In genomic region chr15:90248760-90249122, GRCh38 we compare ENCODE assay signal across 9 cellular contexts. TPM values are rescaled to one million over a fixed set of nuclear protein-coding genes. Genes with fewer than 3 reads are reported as not detected.
DNase-seq lines count a peak whose midpoint lies in the region; FAIRE-seq and TF ChIP-seq lines count a peak whose summit lies in the region.
"Had no signal": no experiment of that assay in that cellular context is flagged by ENCODE, and none has a peak within 500 bp of the region (broad histone marks: within the 10 kb centered on the region; RNA-seq: fewer than 3 reads in every experiment).

No MANE protein-coding gene starts in this region.

- no peak overlapping the region for H2BK5ac ChIP-seq in neuronal stem cell (ENCODE audit: low read length)

- no peak overlapping the region for H3K4ac ChIP-seq in neuronal stem cell (ENCODE audit: low read length)

- no peak overlapping the region for H3K14ac ChIP-seq in neuronal stem cell (ENCODE audit: low read length)

- DNase-seq in Caco-2 (peak in 1 of 2 experiments; percentile 6), RWPE1 (ENCODE audit: low spot score) (no peak), esophagus muscularis mucosa (ENCODE audit: extremely low spot score) (no peak), neuronal stem cell (ENCODE audit: low spot score) (no peak), RPMI8226 (no peak), middle frontal gyrus (ENCODE audit: extremely low spot score, low spot score) (no peak), GM12892 (ENCODE audit: insufficient read length) (no peak), NCI-H1417 treated with DMSO at 0.1 percent for 48 hours (lab: John Stamatoyannopoulos, UW) (no peak)

- no peak overlapping the region for H2BK120ac ChIP-seq in neuronal stem cell (ENCODE audit: low read depth, low read length)

- CTCF ChIA-PET in Caco-2 (lab: Charles Lee) (interaction anchor here (0.6 to 2.2 kb wide), 4 partner anchors 15 to 44 kb away, joined by 4 to 9 read pairs (median 8); partner anchors contain the start of genes CIB1 and GDPGP1), RWPE1 (lab: Yijun Ruan, JAX) (interaction anchor here (0.5 to 1.2 kb wide), 2 partner anchors 45 to 445 kb away, joined by 3 to 10 read pairs; no protein-coding TSS in a partner anchor)

- intact Hi-C loops in Caco-2 (cut with micrococcal nuclease; ENCODE audit: unreplicated experiment) = loop anchor here (1.0 kb wide), 1 partner anchor 15 kb away; the partner anchor contains the start of gene CIB1
- intact Hi-C loops in esophagus muscularis mucosa (cut with DNase I) = no loop called here

- TF ChIP-seq CTCF in Caco-2 (IDR thresholded peaks at IDR 0.05; ENCODE audit: insufficient read depth in 1 of 2, low read depth in 1 of 2, low read length in 1 of 2, severe bottlenecking in 1 of 2, unreplicated experiment in 1 of 2) = no peak
- no peak for TF ChIP-seq CTCF in RWPE1 (conservative IDR thresholded peaks at IDR 0.05; ENCODE audit: low read depth)
- no peak for TF ChIP-seq CTCF in esophagus muscularis mucosa (IDR thresholded peaks at IDR 0.05)

- no peak overlapping the region for H3K18ac ChIP-seq in neuronal stem cell (ENCODE audit: low read length)

- no peak overlapping the region for H3K9ac ChIP-seq in neuronal stem cell (ENCODE audit: low read depth, low read length, poor library complexity)

- no peak for TF ChIP-seq POLR2A in esophagus muscularis mucosa (IDR thresholded peaks at IDR 0.05; ENCODE audit: low read depth)
- TF ChIP-seq POLR2A in GM12892 (IDR thresholded peaks at IDR 0.05; ENCODE audit: low read depth, low read length) = no peak

- H3K4me1 Mint-ChIP-seq in Caco-2 (ENCODE audit: low read depth, unreplicated experiment) = peaks cover 6% of the 10 kb centered on the region

- H3K27ac ChIP-seq in RWPE1 = peak overlapping the region; percentile 50
- H3K27ac ChIP-seq in esophagus muscularis mucosa (replicated peaks in 1 of 4) = peak overlapping the region; percentile 10 to 63 (median 40)
- no peak overlapping the region for H3K27ac ChIP-seq in neuronal stem cell (replicated peaks; ENCODE audit: low read length)

- H4K91ac ChIP-seq in neuronal stem cell (ENCODE audit: low read depth, low read length, poor library complexity) = no peak overlapping the region

- H3K36me3 Mint-ChIP-seq in Caco-2 (ENCODE audit: insufficient read depth, unreplicated experiment) = peaks cover 5% of the 10 kb centered on the region

- H3K4me3 Mint-ChIP-seq in Caco-2 (ENCODE audit: unreplicated experiment) = peak overlapping the region; percentile 73

- H3K9me3 Mint-ChIP-seq in Caco-2 (ENCODE audit: unreplicated experiment) = no peaks in the 10 kb centered on the region

- H3K4me2 ChIP-seq in neuronal stem cell (ENCODE audit: insufficient read depth, low read length, poor library complexity, severe bottlenecking) = no peak overlapping the region

- H3K9me3 ChIP-seq in Caco-2 = no peaks in the 10 kb centered on the region
- H3K9me3 ChIP-seq in esophagus muscularis mucosa = no peaks in the 10 kb centered on the region
- peaks cover 0 to 2% of the 10 kb centered on the region in 2 donors for H3K9me3 ChIP-seq in neuronal stem cell (replicated peaks in 1 of 2; ENCODE audit: control insufficient read depth in 2 of 2, insufficient read depth in 1 of 2, low read depth in 1 of 2, low read length in 2 of 2)

- no peaks in the 10 kb centered on the region for H3K27me3 ChIP-seq in Caco-2 (replicated peaks; ENCODE audit: control insufficient read depth, insufficient read depth, low read length)
- H3K27me3 ChIP-seq in esophagus muscularis mucosa = no peaks in the 10 kb centered on the region
- peaks cover 0 to 3% (median 0%) of the 10 kb centered on the region in 3 experiments for H3K27me3 ChIP-seq in neuronal stem cell (ENCODE audit: control insufficient read depth in 3 of 3, insufficient read depth in 3 of 3, low read depth in 1 of 3, low read length in 3 of 3)

- peak overlapping the region; percentile 51 for H3K4me3 ChIP-seq in Caco-2 (ENCODE audit: low read depth, low read length)
- H3K4me3 ChIP-seq in esophagus muscularis mucosa = peak overlapping the region; percentile 57 to 76 (median 62)
- H3K4me3 ChIP-seq in neuronal stem cell (ENCODE audit: low read length in 2 of 2) = peak overlapping the region in 1 of 2 donors; percentile 51

- BruUV-seq in Caco-2 (replicated peaks; lab: Mats Ljungman, UMichigan) = TSS peak; percentile 71

- H2BK12ac ChIP-seq in neuronal stem cell (ENCODE audit: low read length) = no peak overlapping the region

- H3K79me1 ChIP-seq in neuronal stem cell (ENCODE audit: low read depth, low read length) = no peaks in the 10 kb centered on the region

- no peak for FAIRE-seq in GM12892 (lab: Jason Lieb, UNC)

- TF ChIP-seq EP300 in esophagus muscularis mucosa (IDR thresholded peaks at IDR 0.05) = no peak

- no peaks in the 10 kb centered on the region for H3K27me3 Mint-ChIP-seq in Caco-2 (ENCODE audit: insufficient read depth, unreplicated experiment)

- H2AK5ac ChIP-seq in neuronal stem cell (ENCODE audit: low read depth, low read length) = no peak overlapping the region

- H3K4me1 ChIP-seq in Caco-2 (peaks cover 7% of the 10 kb centered on the region; the same call in 1 of the 2 replicates), esophagus muscularis mucosa (peaks cover 11 to 17% (median 16%) of the 10 kb centered on the region in 4 donors), neuronal stem cell (ENCODE audit: control insufficient read depth in 2 of 2, insufficient read depth in 1 of 2, low read depth in 1 of 2, low read length in 2 of 2) (peaks cover 2 to 7% of the 10 kb centered on the region in 2 donors)

- H4K8ac ChIP-seq in neuronal stem cell (ENCODE audit: low read depth, low read length) = no peak overlapping the region

- POLR2A ChIA-PET in Caco-2 (lab: Charles Lee) (interaction anchor here (0.5 to 1.4 kb wide), 4 partner anchors 15 to 433 kb away, joined by 3 to 23 read pairs (median 4); partner anchors contain the start of genes CIB1, GDPGP1 and NGRN), RWPE1 (lab: Yijun Ruan, JAX; ENCODE audit: low non-redundant PET) (no interaction called here)

- peak overlapping the region; percentile 61 for H3K27ac Mint-ChIP-seq in Caco-2 (ENCODE audit: unreplicated experiment)

- H3K23ac ChIP-seq in neuronal stem cell (ENCODE audit: low read depth, low read length, poor library complexity) = no peak overlapping the region

- H3K36me3 ChIP-seq in Caco-2 (ENCODE audit: control insufficient read depth, insufficient read depth, low read length) (no peaks in the 10 kb centered on the region), esophagus muscularis mucosa (no peaks in the 10 kb centered on the region), neuronal stem cell (replicated peaks in 1 of 2; ENCODE audit: control insufficient read depth in 2 of 2, insufficient read depth in 2 of 2, low read length in 2 of 2) (no peaks in the 10 kb centered on the region)

- H2AFZ ChIP-seq in neuronal stem cell (ENCODE audit: low read length) = peak overlapping the region; percentile 100

- no peak overlapping the region for H2BK15ac ChIP-seq in neuronal stem cell (ENCODE audit: low read length)

- 80% methylated on average over 5 of the region's 5 CpGs for WGBS in esophagus muscularis mucosa
- no CpG with 5 or more reads among the region's 5 CpGs for WGBS in neuronal stem cell (ENCODE audit: extremely low coverage in 2 of 2, insufficient read length in 2 of 2, insufficient replicate concordance in 1 of 2), 2 donors

RNA-seq across cellular contexts. Expression of gene TTLL13, which starts 0.6 kb away (rescaled TPM):
- 0.43 TPM in 1 of 2 replicates, not detected in the other for total RNA-seq in Caco-2 (2022)
- total RNA-seq in esophagus muscularis mucosa = under 1 TPM in 2 of 4 donors, not detected in 2; 0.32 to 0.42 TPM
- 0.32 TPM for polyA plus RNA-seq in neuronal stem cell (2013, experiment 1 of 2)
- polyA plus RNA-seq in neuronal stem cell (2013, experiment 2 of 2) = 0.10 TPM
- 0.23 TPM for polyA plus RNA-seq in GM12892 (2012; ENCODE audit: missing spikeins)
- total RNA-seq: pulmonary artery endothelial cell had no signal

RNA-seq across cellular contexts. Expression of gene GDPGP1, which starts 14.7 kb away (rescaled TPM):
- total RNA-seq in Caco-2 (2022) = 5.1 and 5.7 TPM in 2 replicates
- 1 to 10 TPM; 3.8 to 7.4 (median 5.3) TPM for total RNA-seq in esophagus muscularis mucosa
- 1.2 TPM for polyA plus RNA-seq in neuronal stem cell (2013, experiment 1 of 2)
- polyA plus RNA-seq in neuronal stem cell (2013, experiment 2 of 2) = 1.6 TPM
- 3.2 TPM for polyA plus RNA-seq in GM12892 (2012; ENCODE audit: missing spikeins)

RNA-seq across cellular contexts. Expression of gene CIB1, which starts 15.0 kb away (rescaled TPM):
- 37.7 and 44.5 TPM in 2 replicates for total RNA-seq in Caco-2 (2022)
- total RNA-seq in esophagus muscularis mucosa = 10 to 100 TPM; 27.2 to 49.0 (median 33.8) TPM
- polyA plus RNA-seq in neuronal stem cell (2013, experiment 1 of 2) = 18.7 TPM
- 18.6 TPM for polyA plus RNA-seq in neuronal stem cell (2013, experiment 2 of 2)
- 82.3 TPM for polyA plus RNA-seq in GM12892 (2012; ENCODE audit: missing spikeins)

RNA-seq across cellular contexts. Expression of gene NGRN, which starts 16.7 kb away (rescaled TPM):
- total RNA-seq in Caco-2 (2022) = 93.6 and 101 TPM in 2 replicates
- 100 to 1,000 TPM; 140 to 166 (median 154) TPM for total RNA-seq in esophagus muscularis mucosa
- 106 TPM for polyA plus RNA-seq in neuronal stem cell (2013, experiment 1 of 2)
- 104 TPM for polyA plus RNA-seq in neuronal stem cell (2013, experiment 2 of 2)
- polyA plus RNA-seq in GM12892 (2012; ENCODE audit: missing spikeins) = 14.8 TPM

RNA-seq across cellular contexts. Expression of gene SEMA4B, which starts 47.6 kb away (rescaled TPM):
- 13.9 and 14.6 TPM in 2 replicates for total RNA-seq in Caco-2 (2022)
- 10 to 100 TPM; 30.7 to 68.3 (median 43.4) TPM for total RNA-seq in esophagus muscularis mucosa
- polyA plus RNA-seq in neuronal stem cell (2013, experiment 1 of 2) = 15.2 TPM
- 15.6 TPM for polyA plus RNA-seq in neuronal stem cell (2013, experiment 2 of 2)
- polyA plus RNA-seq in GM12892 (2012; ENCODE audit: missing spikeins) = 7.3 TPM
